ENCODE assay signal across 8 cellular contexts in the genomic region with DNA sequence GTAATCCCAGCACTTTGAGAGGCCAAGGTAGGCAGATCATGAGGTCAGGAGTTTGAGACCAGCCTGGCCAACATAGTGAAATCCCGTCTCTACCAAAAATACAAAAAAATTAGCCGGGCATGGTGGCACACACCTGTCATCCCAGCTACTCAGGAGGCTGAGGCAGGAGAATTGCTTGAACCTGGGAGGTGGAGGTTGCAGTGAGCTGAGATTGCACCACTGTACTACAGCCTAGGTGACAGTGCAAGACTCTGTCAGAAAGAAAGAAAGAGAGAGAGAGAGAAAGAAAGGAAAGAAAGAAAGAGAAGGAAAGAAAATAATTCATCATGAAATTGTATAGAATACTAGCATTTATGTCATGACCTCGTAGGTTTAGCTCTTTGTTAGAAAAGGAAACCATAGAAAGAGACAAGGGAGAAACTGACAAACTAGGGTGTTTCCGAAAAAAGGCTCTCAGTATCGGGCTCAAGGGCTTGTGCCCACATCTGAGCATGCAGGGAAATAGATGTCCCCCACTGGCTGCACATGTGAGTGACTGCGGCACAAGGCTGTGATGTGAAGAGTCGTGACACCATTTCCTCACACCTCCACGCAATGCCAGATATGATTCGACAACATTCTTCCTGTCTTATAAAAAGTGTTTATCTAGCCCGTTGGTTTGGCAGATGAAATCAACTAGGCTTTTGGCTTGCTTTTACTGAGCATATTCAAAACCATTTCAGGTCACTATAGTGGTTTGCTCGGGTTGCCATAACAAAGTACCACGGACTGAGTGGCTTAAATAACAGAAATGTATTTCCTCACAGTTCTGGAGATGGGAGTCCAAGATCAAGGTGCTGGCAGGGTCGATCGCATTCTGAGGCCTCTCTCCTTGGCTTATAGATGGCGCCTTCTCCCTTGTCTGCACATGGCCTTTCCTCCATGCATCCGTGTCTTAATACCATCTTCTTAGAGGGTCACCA. TPM values are rescaled to one million over a fixed set of nuclear protein-coding genes. Genes with fewer than 3 reads are reported as not detected.
DNase-seq lines count a peak whose midpoint lies in the region; ATAC-seq lines count a peak whose summit lies in the region.

No MANE protein-coding gene starts in this region.

- no peak overlapping the region for H3K4me3 ChIP-seq in esophagus (ENCODE audit: low read depth in 1 of 2, low read length in 2 of 2)

- H3K36me3 ChIP-seq in esophagus (ENCODE audit: control insufficient read depth in 2 of 2, insufficient read depth in 2 of 2, low read length in 1 of 2) = no peaks in the 10 kb centered on the region

- WGBS in esophagus, 2 donors = 64 to 66% methylated on average over 16 of the region's 16 CpGs

- H3K4me1 ChIP-seq in esophagus (ENCODE audit: control insufficient read depth in 2 of 2, insufficient read depth in 2 of 2, low read length in 1 of 2) = no peaks in the 10 kb centered on the region

- peak; percentile 74 to 81 for DNase-seq in activated CD4-positive, alpha-beta T cell treated with anti-CD3 and anti-CD28 coated beads, Interleukin-2, amount 50 U/mL, for 48 hours
- DNase-seq in stimulated activated CD4-positive, alpha-beta T cell treated with anti-CD3 and anti-CD28 coated beads, Interleukin-1b, Interleukin-23, amount 100 ng/mL, for 48 hours = peak; percentile 89
- DNase-seq in NCI-H526 (lab: John Stamatoyannopoulos, UW) = no peak
- no peak for DNase-seq in NCI-H2196 (lab: John Stamatoyannopoulos, UW; ENCODE audit: unreplicated experiment)
- DNase-seq in NCI-H2171 (lab: John Stamatoyannopoulos, UW) = no peak

- no peaks in the 10 kb centered on the region for H3K27me3 ChIP-seq in esophagus (ENCODE audit: control insufficient read depth in 1 of 2, insufficient read depth in 2 of 2, low read length in 2 of 2)

- H3K27ac ChIP-seq in esophagus (ENCODE audit: low read depth in 2 of 2, low read length in 1 of 2) = peak overlapping the region; percentile 40 to 74

- ATAC-seq in GM18498 (IDR thresholded peaks at IDR 0.05; ENCODE audit: unreplicated experiment) = peak; percentile 52
- ATAC-seq in HG03175 (IDR thresholded peaks at IDR 0.05; ENCODE audit: unreplicated experiment) = peak; percentile 52

- no peaks in the 10 kb centered on the region for H3K9me3 ChIP-seq in esophagus (ENCODE audit: control insufficient read depth in 2 of 2, insufficient read depth in 1 of 2, low read depth in 1 of 2, low read length in 1 of 2)

RNA-seq across cellular contexts. Expression of gene SRGN, which starts 2.0 kb away (rescaled TPM):
- 10 to 100 TPM in 1 of 2 donors, 1 to 10 TPM in 1; 7.3 to 14.9 TPM for polyA plus RNA-seq in esophagus

RNA-seq across cellular contexts. Expression of gene VPS26A, which starts 34.1 kb away (rescaled TPM):
- 10 to 100 TPM; 25.5 to 33.1 TPM for polyA plus RNA-seq in esophagus

Comparison
In these comparisons a context has a peak if more than half of its experiments do, and no peak if none do; other contexts are left out.
1. DNase-seq: peak in activated CD4-positive, alpha-beta T cell treated with anti-CD3 and anti-CD28 coated beads, Interleukin-2, amount 50 U/mL, for 48 hours (2 of 2) and stimulated activated CD4-positive, alpha-beta T cell treated with anti-CD3 and anti-CD28 coated beads, Interleukin-1b, Interleukin-23, amount 100 ng/mL, for 48 hours (single experiment); none in NCI-H526 (0 of 2), NCI-H2196 (single experiment) and NCI-H2171 (single experiment).